Comparison of ENCODE assay signal across 8 cellular contexts in genomic region chr4:147550626-147551250, GRCh38.
DNase-seq lines count a peak whose midpoint lies in the region; ATAC-seq and TF ChIP-seq lines count a peak whose summit lies in the region.

No MANE protein-coding gene starts in this region.

- H3K4me1 ChIP-seq in DND-41 (ENCODE audit: insufficient read depth, low read length), result peaks cover 3% of the 10 kb centered on the region; the same call in 1 of the 2 replicates

- ATAC-seq in DND-41 (ENCODE audit: insufficient read depth, low read depth), result no peak
- peak; percentile 68 for ATAC-seq in GM19452 (IDR thresholded peaks at IDR 0.05; ENCODE audit: unreplicated experiment)
- ATAC-seq in HG03565 (IDR thresholded peaks at IDR 0.05; ENCODE audit: unreplicated experiment), result peak; percentile 76

- no peaks in the 10 kb centered on the region for H3K79me2 ChIP-seq in DND-41 (ENCODE audit: insufficient read depth, low read length)

- no peaks in the 10 kb centered on the region for H4K20me1 ChIP-seq in DND-41 (ENCODE audit: insufficient read depth, low read length)

- H3K36me3 ChIP-seq in DND-41 (ENCODE audit: insufficient read depth, low read length), result no peaks in the 10 kb centered on the region

- peak overlapping the region; percentile 48; the same call in 1 of the 2 replicates for H3K4me2 ChIP-seq in DND-41 (ENCODE audit: insufficient read depth, low read length)

- no peak overlapping the region for H3K27ac ChIP-seq in DND-41 (ENCODE audit: low read length)

- H3K4me3 ChIP-seq in DND-41 (ENCODE audit: low read depth in 1 of 2, low read length in 2 of 2) (no peak overlapping the region), fibroblast of mammary gland (ENCODE audit: control insufficient read depth, low read depth, low read length) (no peak overlapping the region)

- H2AFZ ChIP-seq in DND-41 (ENCODE audit: low read depth, low read length), result peak overlapping the region; percentile 42

- no peak overlapping the region for H3K9ac ChIP-seq in DND-41 (ENCODE audit: low read depth, low read length)

- no peak for DNase-seq in DND-41
- peak; percentile 93 for DNase-seq in fibroblast of mammary gland (ENCODE audit: low read depth)
- no peak for DNase-seq in DMS 273 (lab: John Stamatoyannopoulos, UW; ENCODE audit: unreplicated experiment)
- no peak for DNase-seq in HT-29 (ENCODE audit: low spot score)
- DNase-seq in stimulated activated CD4-positive, alpha-beta T cell treated with anti-CD3 and anti-CD28 coated beads, Interleukin-2, amount 100 ng/mL, for 24 hours, result no peak
- no peak for DNase-seq in activated CD4-positive, alpha-beta T cell treated with anti-CD3 and anti-CD28 coated beads, Interleukin-2, amount 50 U/mL, for 1 hour

- H3K9me3 ChIP-seq in DND-41 (ENCODE audit: insufficient read depth, low read length, severe bottlenecking), result no peaks in the 10 kb centered on the region

- TF ChIP-seq CTCF in DND-41 (IDR thresholded peaks at IDR 0.05; ENCODE audit: borderline replicate concordance, extremely low read depth, low read length, poor library complexity, severe bottlenecking) (no peak), fibroblast of mammary gland (conservative IDR thresholded peaks at IDR 0.05; ENCODE audit: control insufficient read depth, insufficient read depth, low read depth, low read length) (no peak)

- no peaks in the 10 kb centered on the region for H3K27me3 ChIP-seq in DND-41 (ENCODE audit: insufficient read depth, low read length, poor library complexity)
